In the genomic region with DNA sequence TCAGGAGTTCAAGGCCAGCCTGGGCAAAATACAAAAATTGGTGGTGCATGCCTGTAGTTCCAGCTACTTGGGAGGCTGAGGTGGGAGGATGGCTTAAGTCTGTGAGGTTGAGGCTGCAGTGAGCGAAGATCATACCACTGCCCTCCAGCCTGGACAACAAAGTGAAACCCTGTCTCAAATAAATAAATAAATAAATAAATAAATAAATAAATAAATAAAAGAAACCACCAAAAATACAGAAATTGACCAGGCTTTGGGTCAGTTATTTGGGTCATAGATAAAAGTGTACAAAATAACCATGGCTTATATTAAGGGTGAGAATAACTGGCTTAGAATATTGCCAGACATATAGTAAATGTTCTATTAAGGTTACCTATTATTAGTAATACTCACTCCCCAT, we compare ENCODE assay signal across 35 cellular contexts.
"Had no signal": no experiment of that assay in that cellular context is flagged by ENCODE, and none has a peak within 500 bp of the region (broad histone marks: within the 10 kb centered on the region; RNA-seq: fewer than 3 reads in every experiment).

No MANE protein-coding gene starts in this region.

- H3K4me3 ChIP-seq: MG63 had no signal

- DNase-seq: Karpas-422, Kasumi-1, MG63, MM.1S, MV-4-11, NCI-H1048, NCI-H1092, NCI-H1092 treated with DMSO at 0.1 percent for 48 hours, NCI-H1105, NCI-H1105 treated with DMSO at 0.1 percent for 48 hours, NCI-H1417, NCI-H1417 treated with DMSO at 0.1 percent for 48 hours, NCI-H1436, NCI-H1436 treated with DMSO at 0.1 percent for 48 hours, NCI-H146, NCI-H1694, NCI-H1694 treated with DMSO at 0.1 percent for 48 hours, NCI-H187, NCI-H187 treated with DMSO at 0.1 percent for 48 hours, NCI-H1930, NCI-H2029, NCI-H2029 treated with DMSO at 0.1 percent for 48 hours, NCI-H2081, NCI-H2081 treated with DMSO at 0.1 percent for 48 hours, NCI-H2107, NCI-H2171, NCI-H2171 treated with DMSO at 0.1 percent for 48 hours, NCI-H2227 treated with DMSO at 0.1 percent for 48 hours, NCI-H226, NCI-H345, NCI-H446, NCI-H446 treated with DMSO at 0.1 percent for 48 hours, NCI-H510A, NCI-H510A treated with DMSO at 0.1 percent for 48 hours, NCI-H524 had no signal

- H3K9me3 ChIP-seq: MG63 had no signal

- H3K36me3 ChIP-seq: MG63 had no signal
